In genomic region chr17:76726766-76727718, GRCh38 we compare ENCODE assay signal across 8 cellular contexts.
DNase-seq lines count a peak whose midpoint lies in the region; ATAC-seq lines count a peak whose summit lies in the region.

Gene METTL23 (plus strand): TSS chr17:76726839. CDS start chr17:76729711, 2,872 bp downstream.

- peak; percentile 43 for ATAC-seq in GM18502 (IDR thresholded peaks at IDR 0.05; ENCODE audit: poor library complexity, unreplicated experiment)
- ATAC-seq in HG02970 (IDR thresholded peaks at IDR 0.05; ENCODE audit: low FRiP score, unreplicated experiment), result peak; percentile 45

- DNase-seq in 8988T (peak; percentile 40), NCI-H2171 (lab: John Stamatoyannopoulos, UW) (peak; percentile 64), ecto neural progenitor cell (ENCODE audit: low spot score) (peak; percentile 88), medulla oblongata (ENCODE audit: extremely low spot score) (peak; percentile 77)
- peak; percentile 65 to 86 for DNase-seq in activated CD4-positive, alpha-beta T cell treated with anti-CD3 and anti-CD28 coated beads, Interleukin-2, amount 50 U/mL, for 24 hours (ENCODE audit: low read depth in 1 of 2, low spot score in 1 of 2)
- peak; percentile 65 to 76 for DNase-seq in stimulated activated CD8-positive, alpha-beta memory T cell treated with anti-CD3 and anti-CD28 coated beads, Interleukin-15, amount 100 ng/mL, for 48 hours (ENCODE audit: low read depth in 2 of 2)

Comparison
In these comparisons a context has a peak if more than half of its experiments do, and no peak if none do; other contexts are left out.
1. Peak in every context shown above with its lines: DNase-seq and ATAC-seq.